Comparison of ENCODE assay signal across 8 cellular contexts in genomic region chr15:97806731-97807130, GRCh38.
"Had no signal": no experiment of that assay in that cellular context is flagged by ENCODE, and none has a peak within 500 bp of the region (broad histone marks: within the 10 kb centered on the region; RNA-seq: fewer than 3 reads in every experiment).

No MANE protein-coding gene starts in this region.

- DNase-seq: GDM1, GF-D8 had no signal

- H3K4me3 ChIP-seq: GM12878 had no signal

- ATAC-seq: GM12878 had no signal

- FAIRE-seq: G401.6, GM12878, GM12891, GM12892, GM18507, GM19239 had no signal
